In genomic region chr1:5979536-5980313, GRCh38 we compare ENCODE assay signal across 1 cellular context.
TF ChIP-seq lines count a peak whose summit lies in the region.

No MANE protein-coding gene starts in this region.

TF ChIP-seq in WTC11, 78 proteins besides CTCF, POLR2A, EP300 and RAD21:
- TF ChIP-seq FOXK1 (CRISPR knock-in tag; IDR thresholded peaks at IDR 0.05) (no peak), CREM (CRISPR knock-in tag; IDR thresholded peaks at IDR 0.05) (no peak), SMAD3 (CRISPR knock-in tag; IDR thresholded peaks at IDR 0.05; ENCODE audit: borderline replicate concordance) (no peak), PREB (CRISPR knock-in tag; IDR thresholded peaks at IDR 0.05; ENCODE audit: borderline replicate concordance) (no peak), ZBTB21 (CRISPR knock-in tag; IDR thresholded peaks at IDR 0.05; ENCODE audit: borderline replicate concordance) (no peak), ZMAT4 (CRISPR knock-in tag; IDR thresholded peaks at IDR 0.05) (no peak), RORB (CRISPR knock-in tag; IDR thresholded peaks at IDR 0.05) (no peak), TEAD1 (CRISPR knock-in tag; IDR thresholded peaks at IDR 0.05) (no peak), ZNF671 (CRISPR knock-in tag; IDR thresholded peaks at IDR 0.05) (no peak), ZNF396 (CRISPR knock-in tag; IDR thresholded peaks at IDR 0.05; ENCODE audit: borderline replicate concordance) (no peak)
TF ChIP-seq in WTC11: peak in this region for 0.
